11 cellular contexts compared by ENCODE assay signal in the genomic region with DNA sequence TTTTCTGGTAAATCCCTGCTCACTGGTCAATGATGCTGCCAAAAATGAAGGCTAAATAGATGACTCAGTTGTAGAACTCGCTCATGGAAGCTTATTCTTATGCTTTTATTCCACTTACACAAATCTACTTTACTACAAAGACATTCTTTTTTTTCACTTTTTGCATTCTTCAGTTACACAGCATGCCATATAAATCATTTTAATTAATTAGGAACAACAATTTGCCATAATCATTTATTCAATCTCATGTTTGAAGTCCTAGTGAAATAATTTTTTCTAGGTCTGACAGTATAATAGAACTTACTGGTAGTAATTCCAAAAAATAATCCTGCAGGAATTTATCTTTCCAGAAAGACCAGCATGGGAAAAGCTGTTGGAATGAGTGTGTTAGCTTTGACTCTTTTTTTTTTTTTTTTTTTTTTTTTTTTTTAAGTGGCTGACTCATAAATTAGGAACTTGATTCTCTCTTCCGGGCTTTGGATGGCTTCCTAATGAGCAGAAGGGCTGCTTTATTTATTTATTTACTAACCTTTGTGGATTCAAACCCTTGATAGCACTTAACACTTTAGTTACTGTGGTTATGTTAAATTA.
DNase-seq lines count a peak whose midpoint lies in the region; ATAC-seq and TF ChIP-seq lines count a peak whose summit lies in the region.
"Had no signal": no experiment of that assay in that cellular context is flagged by ENCODE, and none has a peak within 500 bp of the region (broad histone marks: within the 10 kb centered on the region; RNA-seq: fewer than 3 reads in every experiment).

No MANE protein-coding gene starts in this region.

- no peak overlapping the region for H3K27ac ChIP-seq in lung (ENCODE audit: low read depth in 1 of 2, low read length in 1 of 2)

- peak overlapping the region in 1 of 2 donors; percentile 32 for H3K4me3 ChIP-seq in cardiac fibroblast (replicated peaks in 1 of 2; ENCODE audit: low read depth in 2 of 2, low read length in 2 of 2)
- H3K4me3 ChIP-seq in lung, result no peak overlapping the region
- H3K4me3 ChIP-seq: K562 had no signal

- 27 to 44% methylated on average over 2 of the region's 2 CpGs for WGBS in lung, 2 donors

- H3K9me3 ChIP-seq in lung (ENCODE audit: control insufficient read depth in 2 of 2, insufficient read depth in 1 of 2, low read length in 1 of 2), result no peaks in the 10 kb centered on the region

- TF ChIP-seq CTCF in cardiac fibroblast (IDR thresholded peaks at IDR 0.05; ENCODE audit: low read depth, low read length) (no peak), lung (IDR thresholded peaks at IDR 0.05; ENCODE audit: control extremely low read depth, extremely low read depth) (no peak)

- H3K27me3 ChIP-seq in lung (ENCODE audit: control insufficient read depth, insufficient read depth), result no peaks in the 10 kb centered on the region

- no peaks in the 10 kb centered on the region for H3K36me3 ChIP-seq in lung (ENCODE audit: control insufficient read depth in 2 of 2, insufficient read depth in 2 of 2, low read length in 2 of 2)

- DNase-seq in COLO829 (ENCODE audit: low spot score) (peak; percentile 74), NCI-H1417 (lab: John Stamatoyannopoulos, UW) (peak in 2 of 3 experiments; percentile 36 to 84), cardiac fibroblast (ENCODE audit: low read depth in 2 of 2) (peak; percentile 95 to 98), lung (ENCODE audit: low spot score) (no peak), T-helper 2 cell (no peak), islet precursor cell (no peak)
- DNase-seq: activated T-cell treated with anti-CD3 and anti-CD28 coated beads, Interleukin-2, amount 50 U/mL, for 48 hours; natural killer cell had no signal

- ATAC-seq in lung (ENCODE audit: insufficient read depth, low FRiP score) (peak; percentile 21), GM19328 (IDR thresholded peaks at IDR 0.05; ENCODE audit: unreplicated experiment) (no peak), GM19035 (IDR thresholded peaks at IDR 0.05; ENCODE audit: unreplicated experiment) (no peak)
- ATAC-seq: K562, natural killer cell had no signal

- H3K4me1 ChIP-seq in lung (ENCODE audit: control insufficient read depth in 2 of 2, insufficient read depth in 2 of 2, low read length in 2 of 2), result peaks cover 0 to 2% of the 10 kb centered on the region in 2 donors

Comparison
In these comparisons a context has a peak if more than half of its experiments do, and no peak if none do; other contexts are left out.
1. DNase-seq: peak in COLO829 (single experiment), NCI-H1417 (2 of 3) and cardiac fibroblast (2 of 2); none in lung (single experiment), T-helper 2 cell (0 of 5) and islet precursor cell (single experiment).